8 cellular contexts compared by ENCODE assay signal in genomic region chr10:121222842-121223241, GRCh38.
"Had no signal": no experiment of that assay in that cellular context is flagged by ENCODE, and none has a peak within 500 bp of the region (broad histone marks: within the 10 kb centered on the region; RNA-seq: fewer than 3 reads in every experiment).

No MANE protein-coding gene starts in this region.

- H3K4me3 ChIP-seq: GM12878 had no signal

- DNase-seq: GDM1, GF-D8 had no signal

- ATAC-seq: GM12878 had no signal

- FAIRE-seq: G401.6, GM12878, GM12891, GM12892, GM18507, GM19239 had no signal
